1 cellular context compared by ENCODE assay signal in genomic region chr14:59428581-59429012, GRCh38.
TF ChIP-seq lines count a peak whose summit lies in the region.

No MANE protein-coding gene starts in this region.

TF ChIP-seq in HepG2, 621 proteins besides CTCF, POLR2A, EP300 and RAD21:
- TF ChIP-seq FOXJ3 (CRISPR knock-in tag; IDR thresholded peaks at IDR 0.05; ENCODE audit: borderline replicate concordance): no peak
- no peak for TF ChIP-seq ZNF350 (CRISPR knock-in tag; IDR thresholded peaks at IDR 0.05; ENCODE audit: borderline replicate concordance, low read depth)
- TF ChIP-seq SNAPC2 (CRISPR knock-in tag; IDR thresholded peaks at IDR 0.05): no peak
- TF ChIP-seq MIER3 (CRISPR knock-in tag; IDR thresholded peaks at IDR 0.05; ENCODE audit: borderline replicate concordance): no peak
- peak; percentile 19; the same call in 1 of the 2 replicates for TF ChIP-seq STAG1 (CRISPR knock-in tag; IDR thresholded peaks at IDR 0.05)
